Comparison of ENCODE assay signal across 11 cellular contexts in genomic region chr6:43993881-43994523, GRCh38.
DNase-seq lines count a peak whose midpoint lies in the region; ATAC-seq and TF ChIP-seq lines count a peak whose summit lies in the region.
"Had no signal": no experiment of that assay in that cellular context is flagged by ENCODE, and none has a peak within 500 bp of the region (broad histone marks: within the 10 kb centered on the region; RNA-seq: fewer than 3 reads in every experiment).

No MANE protein-coding gene starts in this region.

- CTCF ChIA-PET in activated CD4-positive, alpha-beta T cell treated with anti-CD3 and anti-CD28 coated beads for 36 hours (lab: Charles Lee) = no interaction called here
- CTCF ChIA-PET in activated CD4-positive, alpha-beta T cell treated with anti-CD3 and anti-CD28 coated beads, Interleukin-2, amount 10 ng/mL, durations not matched to agents 7 days and 5 days (lab: Charles Lee) = no interaction called here
- CTCF ChIA-PET in HCT116 (lab: Charles Lee) = interaction anchor here (0.6 to 1.5 kb wide), 3 partner anchors 9 to 365 kb away, joined by 3 to 4 read pairs (median 4); partner anchors contain the start of gene GTPBP2

- H3K36me3 Mint-ChIP-seq in activated CD4-positive, alpha-beta T cell treated with anti-CD3 and anti-CD28 coated beads for 36 hours (ENCODE audit: low read depth) = no peaks in the 10 kb centered on the region
- H3K36me3 Mint-ChIP-seq in activated CD4-positive, alpha-beta T cell treated with anti-CD3 and anti-CD28 coated beads, Interleukin-2, amount 10 ng/mL, durations not matched to agents 7 days and 5 days (ENCODE audit: low read depth) = no peaks in the 10 kb centered on the region
- H3K36me3 Mint-ChIP-seq: activated naive CD8-positive, alpha-beta T cell had no signal

- no peak for TF ChIP-seq CTCF in HCT116 (IDR thresholded peaks at IDR 0.05 in 2 of 3, conservative IDR thresholded peaks at IDR 0.05 in 1 of 3; ENCODE audit: borderline replicate concordance in 1 of 3, insufficient read depth in 1 of 3, low read depth in 2 of 3, low read length in 2 of 3)
- no peak for TF ChIP-seq CTCF in VCaP (conservative IDR thresholded peaks at IDR 0.05)

- H2AK5ac ChIP-seq in neuronal stem cell (ENCODE audit: low read depth, low read length) = no peak overlapping the region
- H2AK5ac ChIP-seq in trophoblast cell (ENCODE audit: low read length) = no peak overlapping the region

- no peak overlapping the region for H3K4me3 Mint-ChIP-seq in activated CD4-positive, alpha-beta T cell treated with anti-CD3 and anti-CD28 coated beads for 36 hours
- no peak overlapping the region for H3K4me3 Mint-ChIP-seq in activated CD4-positive, alpha-beta T cell treated with anti-CD3 and anti-CD28 coated beads, Interleukin-2, amount 10 ng/mL, durations not matched to agents 7 days and 5 days
- H3K4me3 Mint-ChIP-seq: activated naive CD8-positive, alpha-beta T cell; GM23338 had no signal

- H3K4me1 Mint-ChIP-seq in activated CD4-positive, alpha-beta T cell treated with anti-CD3 and anti-CD28 coated beads for 36 hours = no peaks in the 10 kb centered on the region
- H3K4me1 Mint-ChIP-seq in activated CD4-positive, alpha-beta T cell treated with anti-CD3 and anti-CD28 coated beads, Interleukin-2, amount 10 ng/mL, durations not matched to agents 7 days and 5 days = no peaks in the 10 kb centered on the region

- peak overlapping the region; percentile 60 for H3K4me2 ChIP-seq in HCT116 (ENCODE audit: low read length)
- H3K4me2 ChIP-seq in neuronal stem cell (ENCODE audit: insufficient read depth, low read length, poor library complexity, severe bottlenecking) = no peak overlapping the region
- H3K4me2 ChIP-seq in trophoblast cell (ENCODE audit: low read length) = no peak overlapping the region
- H3K4me2 ChIP-seq: GM23338 had no signal

- H3K14ac ChIP-seq in neuronal stem cell (ENCODE audit: low read length) = no peak overlapping the region
- no peak overlapping the region for H3K14ac ChIP-seq in trophoblast cell (ENCODE audit: low read length)

- H4K8ac ChIP-seq in neuronal stem cell (ENCODE audit: low read depth, low read length) = no peak overlapping the region
- H4K8ac ChIP-seq in trophoblast cell (ENCODE audit: low read depth, low read length) = no peak overlapping the region

- H2BK5ac ChIP-seq in neuronal stem cell (ENCODE audit: low read length) (no peak overlapping the region), trophoblast cell (ENCODE audit: low read depth, low read length, poor library complexity) (no peak overlapping the region)

- POLR2A ChIA-PET in activated CD4-positive, alpha-beta T cell treated with anti-CD3 and anti-CD28 coated beads for 36 hours (lab: Charles Lee) = interaction anchor here (0.7 kb wide), 1 partner anchor 82 kb away, joined by 5 read pairs; no protein-coding TSS in a partner anchor
- POLR2A ChIA-PET in activated CD4-positive, alpha-beta T cell treated with anti-CD3 and anti-CD28 coated beads, Interleukin-2, amount 10 ng/mL, durations not matched to agents 7 days and 5 days (lab: Charles Lee) = no interaction called here
- POLR2A ChIA-PET in HCT116 (lab: Charles Lee) = interaction anchor here (1.0 to 1.8 kb wide), 2 partner anchors 8 to 223 kb away, joined by 3 to 4 read pairs; partner anchors contain the start of gene VEGFA

- H3K9ac ChIP-seq in HCT116 (ENCODE audit: low read length) (no peak overlapping the region), neuronal stem cell (ENCODE audit: low read depth, low read length, poor library complexity) (peak overlapping the region; percentile 9), trophoblast cell (ENCODE audit: low read length) (no peak overlapping the region)

- H2BK120ac ChIP-seq in neuronal stem cell (ENCODE audit: low read depth, low read length) (no peak overlapping the region), trophoblast cell (ENCODE audit: insufficient read depth, low read length, poor library complexity) (no peak overlapping the region)

- H4K12ac ChIP-seq in trophoblast cell (ENCODE audit: low read depth, low read length) = no peak overlapping the region

- H3K27ac Mint-ChIP-seq in activated CD4-positive, alpha-beta T cell treated with anti-CD3 and anti-CD28 coated beads for 36 hours = no peak overlapping the region
- H3K27ac Mint-ChIP-seq in activated CD4-positive, alpha-beta T cell treated with anti-CD3 and anti-CD28 coated beads, Interleukin-2, amount 10 ng/mL, durations not matched to agents 7 days and 5 days = no peak overlapping the region
- H3K27ac Mint-ChIP-seq: activated naive CD8-positive, alpha-beta T cell; GM23338 had no signal

- H2AFZ ChIP-seq in HCT116 (ENCODE audit: low read depth, low read length, poor library complexity, severe bottlenecking) (no peak overlapping the region), neuronal stem cell (ENCODE audit: low read length) (no peak overlapping the region), trophoblast cell (ENCODE audit: insufficient read depth, low read length, poor library complexity) (no peak overlapping the region)
- H2AFZ ChIP-seq: GM23338 had no signal

- WGBS in neuronal stem cell (ENCODE audit: extremely low coverage in 2 of 2, insufficient read length in 2 of 2, insufficient replicate concordance in 1 of 2), 2 donors = no CpG with 5 or more reads among the region's 5 CpGs
- WGBS in trophoblast cell (ENCODE audit: extremely low coverage, insufficient coverage, insufficient read length) = no CpG with 5 or more reads among the region's 5 CpGs

- ATAC-seq in activated CD4-positive, alpha-beta T cell treated with anti-CD3 and anti-CD28 coated beads for 36 hours = no peak
- peak; percentile 65 for ATAC-seq in HCT116
- no peak for ATAC-seq in GM18511 (IDR thresholded peaks at IDR 0.05; ENCODE audit: unreplicated experiment)

- H3K27me3 ChIP-seq in HCT116 (ENCODE audit: insufficient read depth, low read length) = no peaks in the 10 kb centered on the region
- H3K27me3 ChIP-seq in neuronal stem cell (ENCODE audit: control insufficient read depth in 3 of 3, insufficient read depth in 3 of 3, low read depth in 1 of 3, low read length in 3 of 3) = no peaks in the 10 kb centered on the region
- no peaks in the 10 kb centered on the region for H3K27me3 ChIP-seq in effector memory CD4-positive, alpha-beta T cell (replicated peaks; ENCODE audit: control insufficient read depth, insufficient read depth, low read length, poor library complexity, severe bottlenecking)
- H3K27me3 ChIP-seq in trophoblast cell (ENCODE audit: insufficient read depth, low read length) = no peaks in the 10 kb centered on the region

- no peaks in the 10 kb centered on the region for H3K79me2 ChIP-seq in HCT116 (ENCODE audit: insufficient read depth, low read length)
- no peaks in the 10 kb centered on the region for H3K79me2 ChIP-seq in trophoblast cell (ENCODE audit: control insufficient read depth, insufficient read depth, low read length, poor library complexity)

- peak overlapping the region; percentile 62 for H3K23ac ChIP-seq in neuronal stem cell (ENCODE audit: low read depth, low read length, poor library complexity)
- no peak overlapping the region for H3K23ac ChIP-seq in trophoblast cell (ENCODE audit: low read length)

- H3K79me1 ChIP-seq in neuronal stem cell (ENCODE audit: low read depth, low read length) = no peaks in the 10 kb centered on the region
- H3K79me1 ChIP-seq in trophoblast cell (ENCODE audit: low read length) = no peaks in the 10 kb centered on the region

- H3K27ac ChIP-seq in HCT116 (ENCODE audit: low read depth, low read length) = no peak overlapping the region
- peak overlapping the region; percentile 31; the same call in 1 of the 2 replicates for H3K27ac ChIP-seq in VCaP
- no peak overlapping the region for H3K27ac ChIP-seq in neuronal stem cell (replicated peaks; ENCODE audit: low read length)
- H3K27ac ChIP-seq in effector memory CD4-positive, alpha-beta T cell (ENCODE audit: insufficient read depth, low read length, poor library complexity, severe bottlenecking) = no peak overlapping the region
- no peak overlapping the region for H3K27ac ChIP-seq in trophoblast cell (ENCODE audit: low read depth, low read length)

- peaks cover 22 to 47% of the 10 kb centered on the region in 2 experiments; a peak in 3 of 4 replicates for H3K4me1 ChIP-seq in HCT116 (ENCODE audit: control insufficient read depth in 1 of 2, insufficient read depth in 2 of 2, low read length in 2 of 2)
- H3K4me1 ChIP-seq in neuronal stem cell (ENCODE audit: control insufficient read depth in 2 of 2, insufficient read depth in 1 of 2, low read depth in 1 of 2, low read length in 2 of 2) = peaks cover 13 to 22% of the 10 kb centered on the region in 2 donors
- H3K4me1 ChIP-seq in effector memory CD4-positive, alpha-beta T cell (ENCODE audit: control insufficient read depth, insufficient read depth, low read length, poor library complexity, severe bottlenecking) = no peaks in the 10 kb centered on the region
- H3K4me1 ChIP-seq in trophoblast cell (ENCODE audit: control insufficient read depth in 1 of 2, insufficient read depth in 2 of 2, low read length in 2 of 2) = peaks cover 0 to 12% of the 10 kb centered on the region in 2 experiments

- no peaks in the 10 kb centered on the region for H3K9me2 ChIP-seq in HCT116 (ENCODE audit: insufficient read depth)

- H3K4me3 ChIP-seq in HCT116 (replicated peaks in 1 of 2; ENCODE audit: low read depth in 1 of 2, low read length in 2 of 2) = no peak overlapping the region
- no peak overlapping the region for H3K4me3 ChIP-seq in neuronal stem cell (ENCODE audit: low read length in 2 of 2)
- no peak overlapping the region for H3K4me3 ChIP-seq in effector memory CD4-positive, alpha-beta T cell (ENCODE audit: insufficient read depth, low read depth, low read length, poor library complexity, severe bottlenecking)
- no peak overlapping the region for H3K4me3 ChIP-seq in trophoblast cell (ENCODE audit: low read depth, low read length)
- H3K4me3 ChIP-seq: GM23338 had no signal

- H4K91ac ChIP-seq in neuronal stem cell (ENCODE audit: low read depth, low read length, poor library complexity) = no peak overlapping the region
- H4K91ac ChIP-seq in trophoblast cell (ENCODE audit: low read depth, low read length) = no peak overlapping the region

- no peak for TF ChIP-seq POLR2A in HCT116 (IDR thresholded peaks at IDR 0.05; ENCODE audit: borderline replicate concordance, extremely low read depth, insufficient read depth, insufficient read length)

- H4K20me1 ChIP-seq in HCT116 (ENCODE audit: insufficient read depth) = no peaks in the 10 kb centered on the region

- intact Hi-C loops in activated CD4-positive, alpha-beta T cell treated with anti-CD3 and anti-CD28 coated beads for 36 hours (cut with DNase I, micrococcal nuclease) = no loop called here
- intact Hi-C loops in HCT116 (cut with micrococcal nuclease) = no loop called here

- H2BK12ac ChIP-seq in neuronal stem cell (ENCODE audit: low read length) (peak overlapping the region; percentile 16), trophoblast cell (ENCODE audit: low read length) (no peak overlapping the region)

- BruUV-seq in HCT116 (replicated peaks; lab: Mats Ljungman, UMichigan) = no TSS peak

- H3K9me3 Mint-ChIP-seq in activated CD4-positive, alpha-beta T cell treated with anti-CD3 and anti-CD28 coated beads for 36 hours (ENCODE audit: low read depth) = no peaks in the 10 kb centered on the region
- H3K9me3 Mint-ChIP-seq in activated CD4-positive, alpha-beta T cell treated with anti-CD3 and anti-CD28 coated beads, Interleukin-2, amount 10 ng/mL, durations not matched to agents 7 days and 5 days = no peaks in the 10 kb centered on the region

- H3K4ac ChIP-seq in neuronal stem cell (ENCODE audit: low read length) = no peak overlapping the region
- H3K4ac ChIP-seq in trophoblast cell (ENCODE audit: low read depth, low read length) = no peak overlapping the region

- peak; percentile 43 for DNase-seq in activated CD4-positive, alpha-beta T cell treated with anti-CD3 and anti-CD28 coated beads for 36 hours
- DNase-seq in activated CD4-positive, alpha-beta T cell treated with anti-CD3 and anti-CD28 coated beads, Interleukin-2, amount 10 ng/mL, durations not matched to agents 7 days and 5 days = no peak
- DNase-seq in HCT116 (ENCODE audit: low read depth, low spot score) (no peak), neuronal stem cell (ENCODE audit: low spot score) (no peak), trophoblast cell (no peak)
- DNase-seq in effector memory CD4-positive, alpha-beta T cell = no peak
- DNase-seq: NCI-H446 treated with DMSO at 0.1 percent for 48 hours had no signal

- RAD21 ChIA-PET in HCT116 (lab: Charles Lee; ENCODE audit: low non-redundant PET in 1 of 2, low total read pairs in 2 of 2, uncharacterized antibody in 2 of 2, unreplicated experiment in 2 of 2) = interaction anchor here in 1 of 2 experiments (0.5 kb wide), 1 partner anchor 318 kb away, joined by 3 read pairs; no protein-coding TSS in a partner anchor

- peak overlapping the region; percentile 57 for H2BK15ac ChIP-seq in neuronal stem cell (ENCODE audit: low read length)

- H3K9me3 ChIP-seq in HCT116 (ENCODE audit: control insufficient read depth in 1 of 2, insufficient read depth in 1 of 2, low read depth in 1 of 2, low read length in 2 of 2) (no peaks in the 10 kb centered on the region), neuronal stem cell (replicated peaks in 1 of 2; ENCODE audit: control insufficient read depth in 2 of 2, insufficient read depth in 1 of 2, low read depth in 1 of 2, low read length in 2 of 2) (no peaks in the 10 kb centered on the region), trophoblast cell (ENCODE audit: insufficient read depth, low read depth, low read length) (no peaks in the 10 kb centered on the region)
- no peaks in the 10 kb centered on the region for H3K9me3 ChIP-seq in effector memory CD4-positive, alpha-beta T cell (ENCODE audit: control insufficient read depth, low read length)

- no peak for TF ChIP-seq RAD21 in HCT116 (IDR thresholded peaks at IDR 0.05; ENCODE audit: low read depth)

- peak overlapping the region; percentile 87 for H3K18ac ChIP-seq in neuronal stem cell (ENCODE audit: low read length)
- H3K18ac ChIP-seq in trophoblast cell (ENCODE audit: low read length) = no peak overlapping the region

- H3K27me3 Mint-ChIP-seq in activated CD4-positive, alpha-beta T cell treated with anti-CD3 and anti-CD28 coated beads for 36 hours = no peaks in the 10 kb centered on the region
- no peaks in the 10 kb centered on the region for H3K27me3 Mint-ChIP-seq in activated CD4-positive, alpha-beta T cell treated with anti-CD3 and anti-CD28 coated beads, Interleukin-2, amount 10 ng/mL, durations not matched to agents 7 days and 5 days
- H3K27me3 Mint-ChIP-seq: activated naive CD8-positive, alpha-beta T cell had no signal

- H3K36me3 ChIP-seq in HCT116 (ENCODE audit: control insufficient read depth in 1 of 2, insufficient read depth in 2 of 2, low read length in 2 of 2) (no peaks in the 10 kb centered on the region), neuronal stem cell (replicated peaks in 1 of 2; ENCODE audit: control insufficient read depth in 2 of 2, insufficient read depth in 2 of 2, low read length in 2 of 2) (no peaks in the 10 kb centered on the region), trophoblast cell (ENCODE audit: control insufficient read depth in 1 of 2, insufficient read depth in 2 of 2, low read length in 2 of 2) (no peaks in the 10 kb centered on the region)
- H3K36me3 ChIP-seq in effector memory CD4-positive, alpha-beta T cell (ENCODE audit: control insufficient read depth, insufficient read depth, low read length) = no peaks in the 10 kb centered on the region
